8 cellular contexts compared by ENCODE assay signal in genomic region chr2:216606551-216607527, GRCh38. TPM values are rescaled to one million over a fixed set of nuclear protein-coding genes. Genes with fewer than 3 reads are reported as not detected.
DNase-seq lines count a peak whose midpoint lies in the region; ATAC-seq and TF ChIP-seq lines count a peak whose summit lies in the region.

No MANE protein-coding gene starts in this region.

- peaks cover 9% of the 10 kb centered on the region for H3K4me1 ChIP-seq in endodermal cell (ENCODE audit: control insufficient read depth, insufficient read depth, low read length)
- H3K4me1 ChIP-seq in esophagus squamous epithelium, result no peaks in the 10 kb centered on the region

- H3K36me3 ChIP-seq in endodermal cell (ENCODE audit: control insufficient read depth, insufficient read depth, low read length), result no peaks in the 10 kb centered on the region
- no peaks in the 10 kb centered on the region for H3K36me3 ChIP-seq in esophagus squamous epithelium

- DNase-seq in GM19240 (ENCODE audit: insufficient read length, low spot score) (peak; percentile 31), SHP77 (lab: John Stamatoyannopoulos, UW) (peak; percentile 85 to 92), endodermal cell (peak; percentile 87), cerebellar cortex (ENCODE audit: low spot score) (no peak), medulla oblongata (ENCODE audit: extremely low spot score) (no peak), esophagus squamous epithelium (lab: John Stamatoyannopoulos, UW) (no peak)
- peak; percentile 6 to 55 for DNase-seq in stimulated activated CD8-positive, alpha-beta memory T cell treated with anti-CD3 and anti-CD28 coated beads, Interleukin-7, amount 100 ng/mL, for 4 hours (ENCODE audit: low read depth in 2 of 2)

- no peak overlapping the region for H3K9ac ChIP-seq in endodermal cell (ENCODE audit: extremely low read depth, low read length, poor library complexity, severe bottlenecking)

- H3K27ac ChIP-seq in endodermal cell (ENCODE audit: low read depth, low read length), result peak overlapping the region; percentile 39
- no peak overlapping the region for H3K27ac ChIP-seq in esophagus squamous epithelium

- peak overlapping the region; percentile 55 for H3K4me3 Mint-ChIP-seq in endodermal cell

- peaks cover 2% of the 10 kb centered on the region for H3K27me3 Mint-ChIP-seq in endodermal cell (ENCODE audit: insufficient read depth)

- H3K9me3 Mint-ChIP-seq in endodermal cell, result no peaks in the 10 kb centered on the region

- peaks cover 25% of the 10 kb centered on the region for H3K4me1 Mint-ChIP-seq in endodermal cell

- peak overlapping the region; percentile 71 for H3K4me3 ChIP-seq in endodermal cell (ENCODE audit: low read length)
- H3K4me3 ChIP-seq in esophagus squamous epithelium, result no peak overlapping the region

- intact Hi-C loops in esophagus squamous epithelium (cut with DNase I), result no loop called here

- H3K27ac Mint-ChIP-seq in endodermal cell, result peak overlapping the region; percentile 62

- H3K9me3 ChIP-seq in endodermal cell (ENCODE audit: control insufficient read depth, low read length) (no peaks in the 10 kb centered on the region), esophagus squamous epithelium (no peaks in the 10 kb centered on the region)

- no peaks in the 10 kb centered on the region for H3K36me3 Mint-ChIP-seq in endodermal cell (ENCODE audit: low read depth)

- no peak for TF ChIP-seq POLR2A in esophagus squamous epithelium (IDR thresholded peaks at IDR 0.05)

- H3K27me3 ChIP-seq in endodermal cell (ENCODE audit: control insufficient read depth, insufficient read depth, low read length, poor library complexity, severe bottlenecking) (no peaks in the 10 kb centered on the region), esophagus squamous epithelium (peaks cover 0 to 8% (median 0%) of the 10 kb centered on the region in 4 donors)

- 53 to 75% methylated on average over 18 to 30 of the region's 30 CpGs for WGBS in endodermal cell (ENCODE audit: insufficient coverage in 1 of 2, insufficient read length in 1 of 2), 2 experiments
- 65 to 75% methylated on average over 26 to 29 of the region's 30 CpGs for WGBS in esophagus squamous epithelium, 2 donors

- peak; percentile 97 for ATAC-seq in HG03095 (IDR thresholded peaks at IDR 0.05; ENCODE audit: unreplicated experiment)

- TF ChIP-seq CTCF in endodermal cell (conservative IDR thresholded peaks at IDR 0.05), result no peak
- no peak for TF ChIP-seq CTCF in esophagus squamous epithelium (IDR thresholded peaks at IDR 0.05)

RNA-seq across cellular contexts. Expression of gene IGFBP2, which starts 26.4 kb away (rescaled TPM):
- total RNA-seq in endodermal cell (100 to 1,000 TPM in 1 of 2 donors, 10 to 100 TPM in 1; 80.8 to 313 TPM), esophagus squamous epithelium (100 to 1,000 TPM; 113 to 207 (median 167) TPM)
- polyA plus RNA-seq in endodermal cell (2013, experiment 1 of 2), result 698 TPM
- 702 TPM for polyA plus RNA-seq in endodermal cell (2013, experiment 2 of 2)

Comparison
In these comparisons a context has a peak if more than half of its experiments do, and no peak if none do; other contexts are left out.
1. DNase-seq: peak in GM19240 (single experiment), SHP77 (2 of 2), endodermal cell (single experiment) and stimulated activated CD8-positive, alpha-beta memory T cell treated with anti-CD3 and anti-CD28 coated beads, Interleukin-7, amount 100 ng/mL, for 4 hours (2 of 2); none in cerebellar cortex (single experiment), medulla oblongata (single experiment) and esophagus squamous epithelium (single experiment).